ENCODE assay signal across 24 cellular contexts in the genomic region with DNA sequence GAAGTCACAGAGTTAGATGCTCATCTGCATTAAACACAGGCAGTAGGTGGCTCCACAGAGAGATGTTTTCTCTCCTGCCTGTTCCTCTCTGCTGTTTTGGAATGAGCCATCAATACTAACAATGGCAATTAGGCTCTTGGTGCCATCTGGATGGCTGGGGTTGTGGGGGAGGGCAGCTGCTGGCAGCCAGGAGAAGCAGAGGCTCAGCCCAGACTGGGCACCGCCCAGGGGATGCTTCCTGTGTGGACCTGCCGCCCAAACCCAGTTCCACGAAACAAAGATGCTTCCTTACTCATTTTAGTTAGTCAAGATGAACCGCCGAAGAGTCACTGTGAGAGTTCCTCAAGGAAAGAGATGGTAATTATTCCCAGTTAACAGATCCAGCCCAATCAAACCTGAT. TPM values are rescaled to one million over a fixed set of nuclear protein-coding genes. Genes with fewer than 3 reads are reported as not detected.
DNase-seq lines count a peak whose midpoint lies in the region; ATAC-seq, FAIRE-seq and TF ChIP-seq lines count a peak whose summit lies in the region.
"Had no signal": no experiment of that assay in that cellular context is flagged by ENCODE, and none has a peak within 500 bp of the region (broad histone marks: within the 10 kb centered on the region; RNA-seq: fewer than 3 reads in every experiment).

No MANE protein-coding gene starts in this region.

- H3K9me3 Mint-ChIP-seq in endodermal cell: no peaks in the 10 kb centered on the region
- H3K9me3 Mint-ChIP-seq: CD14-positive monocyte had no signal

- no peak overlapping the region for H3K4me3 ChIP-seq in endodermal cell (ENCODE audit: low read length)
- H3K4me3 ChIP-seq: K562 had no signal

- WGBS in endodermal cell (ENCODE audit: insufficient coverage in 1 of 2, insufficient read length in 1 of 2), 2 experiments: 95 to 100% methylated on average over 2 to 5 of the region's 5 CpGs

- H3K4me3 Mint-ChIP-seq in endodermal cell: no peak overlapping the region
- H3K4me3 Mint-ChIP-seq: CD14-positive monocyte, HFFc6 had no signal

- no peak for ATAC-seq in GM21360 (IDR thresholded peaks at IDR 0.05; ENCODE audit: unreplicated experiment)
- ATAC-seq: K562, Panc1 had no signal

- H3K27me3 Mint-ChIP-seq in endodermal cell (ENCODE audit: insufficient read depth): peaks cover 63% of the 10 kb centered on the region

- H3K9me3 ChIP-seq in endodermal cell (ENCODE audit: control insufficient read depth, low read length): no peaks in the 10 kb centered on the region

- CTCF ChIA-PET in GM10248 (lab: Yijun Ruan, JAX): interaction anchor here (0.7 kb wide), 1 partner anchor 9 kb away, joined by 3 read pairs; no protein-coding TSS in a partner anchor

- FAIRE-seq in D721Med (lab: Jason Lieb, UNC): no peak
- FAIRE-seq: GM12891, GM18507, H54, K562 had no signal

- POLR2A ChIA-PET in GM10248 (lab: Yijun Ruan, JAX): no interaction called here

- no peak overlapping the region for H3K27ac ChIP-seq in endodermal cell (ENCODE audit: low read depth, low read length)

- H3K27ac Mint-ChIP-seq in endodermal cell: no peak overlapping the region
- H3K27ac Mint-ChIP-seq: CD14-positive monocyte, HFFc6 had no signal

- no peaks in the 10 kb centered on the region for H3K36me3 ChIP-seq in endodermal cell (ENCODE audit: control insufficient read depth, insufficient read depth, low read length)

- no peaks in the 10 kb centered on the region for H3K36me3 Mint-ChIP-seq in endodermal cell (ENCODE audit: low read depth)
- H3K36me3 Mint-ChIP-seq: CD14-positive monocyte had no signal

- no peaks in the 10 kb centered on the region for H3K4me1 ChIP-seq in endodermal cell (ENCODE audit: control insufficient read depth, insufficient read depth, low read length)

- H3K27me3 ChIP-seq in endodermal cell (ENCODE audit: control insufficient read depth, insufficient read depth, low read length, poor library complexity, severe bottlenecking): peaks cover 81% of the 10 kb centered on the region

- peak; percentile 6 for TF ChIP-seq CTCF in D721Med (IDR thresholded peaks at IDR 0.05; ENCODE audit: insufficient read depth, missing control alignments)
- peak; percentile 41 for TF ChIP-seq CTCF in endodermal cell (conservative IDR thresholded peaks at IDR 0.05)
- TF ChIP-seq CTCF in GM10248 (IDR thresholded peaks at IDR 0.05; ENCODE audit: control extremely low read depth, extremely low read depth, low read depth, missing control alignments): no peak

- H3K9ac ChIP-seq in endodermal cell (ENCODE audit: extremely low read depth, low read length, poor library complexity, severe bottlenecking): no peak overlapping the region

- H3K4me1 Mint-ChIP-seq in endodermal cell: peaks cover 26% of the 10 kb centered on the region
- H3K4me1 Mint-ChIP-seq: CD14-positive monocyte had no signal

- DNase-seq in NCI-H146 (lab: John Stamatoyannopoulos, UW): peak; percentile 18
- no peak for DNase-seq in NCI-H146 treated with DMSO at 0.1 percent for 48 hours (lab: John Stamatoyannopoulos, UW; ENCODE audit: unreplicated experiment)
- DNase-seq in D721Med (ENCODE audit: insufficient read length, low spot score): no peak
- DNase-seq in NCI-H446 treated with DMSO at 0.1 percent for 48 hours (lab: John Stamatoyannopoulos, UW): peak; percentile 36
- DNase-seq in endodermal cell: no peak
- DNase-seq in NCI-H2107 (lab: John Stamatoyannopoulos, UW): no peak
- DNase-seq in GM10248 (ENCODE audit: extremely low spot score): no peak
- DNase-seq: 8988T, DMS53, EL, HFFc6, NCI-H1092 treated with DMSO at 0.1 percent for 48 hours, NCI-H187 treated with DMSO at 0.1 percent for 48 hours, NCI-H526 treated with DMSO at 0.1 percent for 48 hours, T-helper 2 cell had no signal

RNA-seq across cellular contexts. Expression of a gene that starts 50.8 kb away (rescaled TPM):
- 10 to 100 TPM in 1 of 2 donors, 1 to 10 TPM in 1; 1.8 to 10.6 TPM for total RNA-seq in endodermal cell
- 67.5 TPM for polyA plus RNA-seq in endodermal cell (2013, experiment 1 of 2)
- 52.8 TPM for polyA plus RNA-seq in endodermal cell (2013, experiment 2 of 2)
- total RNA-seq: HFFc6, K562, SK-MEL-5 had no signal
- polyA plus RNA-seq: AG04450, CD14-positive monocyte, K562 had no signal

Comparison
In these comparisons a context has a peak if more than half of its experiments do, and no peak if none do; other contexts are left out.
1. DNase-seq: peak in NCI-H146 (single experiment) and NCI-H446 treated with DMSO at 0.1 percent for 48 hours (single experiment); none in NCI-H146 treated with DMSO at 0.1 percent for 48 hours (single experiment), D721Med (single experiment), endodermal cell (single experiment), NCI-H2107 (single experiment) and GM10248 (single experiment).